In genomic region chr7:36114355-36114754, GRCh38 we compare ENCODE assay signal across 31 cellular contexts.
"Had no signal": no experiment of that assay in that cellular context is flagged by ENCODE, and none has a peak within 500 bp of the region (broad histone marks: within the 10 kb centered on the region; RNA-seq: fewer than 3 reads in every experiment).

No MANE protein-coding gene starts in this region.

- H3K9me3 ChIP-seq: ovary, psoas muscle, spleen, suprapubic skin, testis, tibial artery, transverse colon, upper lobe of right lung, uterus had no signal

- H3K27ac Mint-ChIP-seq: natural killer cell; neural progenitor cell; progenitor cell of endocrine pancreas; stimulated activated memory B cell treated with anti-CD40 and anti-IgM and Interleukin-4, amounts not matched to agents 10 μg/mL and 1 μg/mL and 100 μg/mL, for 72 hours; stimulated activated naive CD8-positive, alpha-beta T cell treated with anti-CD3 and anti-CD28 coated beads, Interleukin-15, amount 100 ng/mL, for 72 hours; type B pancreatic cell had no signal

- DNase-seq: natural killer cell; occipital lobe; ovary; posterior cingulate gyrus; psoas muscle; right cardiac atrium; spleen; stimulated activated CD4-positive, alpha-beta T cell treated with anti-CD3 and anti-CD28 coated beads, Interleukin-12 subunit alpha, Interleukin-12 subunit beta, amount 100 ng/mL, for 4 hours; stimulated activated CD4-positive, alpha-beta T cell treated with anti-CD3 and anti-CD28 coated beads, Interleukin-1b, Interleukin-23, amount 100 ng/mL, for 48 hours; stimulated activated CD4-positive, alpha-beta T cell treated with anti-CD3 and anti-CD28 coated beads, Interleukin-4, amount 100 ng/mL, for 1 hour; stimulated activated CD4-positive, alpha-beta T cell treated with anti-CD3 and anti-CD28 coated beads, Interleukin-4, amount 100 ng/mL, for 4 hours; stimulated activated CD8-positive, alpha-beta memory T cell treated with anti-CD3 and anti-CD28 coated beads, Interleukin-4, amount 100 ng/mL, for 48 hours; stimulated activated naive CD4-positive, alpha-beta T cell; stimulated activated naive CD8-positive, alpha-beta T cell treated with anti-CD3 and anti-CD28 coated beads, Interleukin-15, amount 100 ng/mL, for 72 hours; stimulated activated naive CD8-positive, alpha-beta T cell treated with anti-CD3 and anti-CD28 coated beads, Interleukin-15, Interleukin-2, amounts not matched to agents 100 U/mL and 50 U/mL, for 24 hours; substantia nigra; testis; tibial artery; transverse colon; upper lobe of right lung; uterus had no signal

- H3K36me3 Mint-ChIP-seq: natural killer cell; neural progenitor cell; stimulated activated memory B cell treated with anti-CD40 and anti-IgM and Interleukin-4, amounts not matched to agents 10 μg/mL and 1 μg/mL and 100 μg/mL, for 72 hours; type B pancreatic cell had no signal

- H3K36me3 ChIP-seq: neural progenitor cell, ovary, spleen, suprapubic skin, tibial artery, transverse colon, upper lobe of right lung, uterus had no signal

- ATAC-seq: natural killer cell; psoas muscle; right cardiac atrium; sciatic nerve; stimulated activated memory B cell treated with anti-CD40 and anti-IgM and Interleukin-4, amounts not matched to agents 10 μg/mL and 1 μg/mL and 100 μg/mL, for 72 hours; stimulated activated naive CD8-positive, alpha-beta T cell treated with anti-CD3 and anti-CD28 coated beads, Interleukin-15, amount 100 ng/mL, for 72 hours; stimulated activated naive CD8-positive, alpha-beta T cell treated with anti-CD3 and anti-CD28 coated beads, Interleukin-15, Interleukin-2, amounts not matched to agents 100 U/mL and 50 U/mL, for 24 hours; upper lobe of right lung had no signal

- H3K27me3 Mint-ChIP-seq: progenitor cell of endocrine pancreas, type B pancreatic cell had no signal

- H3K9me3 Mint-ChIP-seq: natural killer cell; neural progenitor cell; stimulated activated memory B cell treated with anti-CD40 and anti-IgM and Interleukin-4, amounts not matched to agents 10 μg/mL and 1 μg/mL and 100 μg/mL, for 72 hours; stimulated activated naive CD8-positive, alpha-beta T cell treated with anti-CD3 and anti-CD28 coated beads, Interleukin-15, amount 100 ng/mL, for 72 hours; type B pancreatic cell had no signal

- H3K27ac ChIP-seq: neural progenitor cell, ovary, parathyroid adenoma, psoas muscle, spleen, suprapubic skin, testis, transverse colon, upper lobe of right lung had no signal

- H3K27me3 ChIP-seq: neural progenitor cell, ovary, suprapubic skin, testis, tibial artery, transverse colon, upper lobe of right lung, uterus had no signal

- H3K4me2 ChIP-seq: neural progenitor cell had no signal

- H3K9ac ChIP-seq: neural progenitor cell, parathyroid adenoma had no signal

- H3K4me3 Mint-ChIP-seq: natural killer cell; nephron; neural progenitor cell; stimulated activated memory B cell treated with anti-CD40 and anti-IgM and Interleukin-4, amounts not matched to agents 10 μg/mL and 1 μg/mL and 100 μg/mL, for 72 hours; stimulated activated naive CD8-positive, alpha-beta T cell treated with anti-CD3 and anti-CD28 coated beads, Interleukin-15, amount 100 ng/mL, for 72 hours; type B pancreatic cell had no signal

- H3K4me1 Mint-ChIP-seq: natural killer cell, neural progenitor cell had no signal

- H3K4me1 ChIP-seq: neural progenitor cell, parathyroid adenoma had no signal

- H3K4me3 ChIP-seq: neural progenitor cell, ovary, psoas muscle, skin epidermis, smooth muscle cell, spleen, suprapubic skin, testis, tibial artery, transverse colon, upper lobe of right lung, uterus had no signal

- H2AFZ ChIP-seq: neural progenitor cell, parathyroid adenoma had no signal
